ENCODE assay signal across 8 cellular contexts in genomic region chr7:48299580-48300169, GRCh38.
A peak's percentile ranks its signal among the peaks of the same experiment; 100 is the strongest.
DNase-seq lines count a peak whose midpoint lies in the region; ATAC-seq, FAIRE-seq and TF ChIP-seq lines count a peak whose summit lies in the region.

No MANE protein-coding gene starts in this region.

- H3K4me1 ChIP-seq in A549 (no peaks in the 10 kb centered on the region), SK-N-SH (ENCODE audit: control insufficient read depth in 1 of 2, insufficient read depth in 2 of 2, low read depth in 1 of 2, low read length in 1 of 2) (no peaks in the 10 kb centered on the region)

- POLR2A ChIA-PET in A549 (lab: Yijun Ruan, JAX) (no interaction called here), SK-N-SH (lab: Yijun Ruan, JAX) (no interaction called here)

- H3K27ac ChIP-seq in A549 (no peak overlapping the region), SK-N-SH (ENCODE audit: low read depth in 2 of 2, low read length in 1 of 2) (no peak overlapping the region)

- no peaks in the 10 kb centered on the region for H4K20me1 ChIP-seq in SK-N-SH (ENCODE audit: insufficient read depth)

- H3K9me3 ChIP-seq in A549 (no peaks in the 10 kb centered on the region), SK-N-SH (no peaks in the 10 kb centered on the region)

- 0% methylated on average over 4 of the region's 4 CpGs for WGBS in A549 (ENCODE audit: missing lambda C conversion rate)
- WGBS in SK-N-SH (ENCODE audit: low lambda C conversion rate), result 0% methylated on average over 4 of the region's 4 CpGs

- TF ChIP-seq RAD21 in A549 (conservative IDR thresholded peaks at IDR 0.05 in 1 of 2, IDR thresholded peaks at IDR 0.05 in 1 of 2) (peak; percentile 86 to 91), SK-N-SH (IDR thresholded peaks at IDR 0.05; ENCODE audit: low read length) (peak; percentile 89)

- H3K27me3 ChIP-seq in SK-N-SH (ENCODE audit: insufficient read depth), result peaks cover 24% of the 10 kb centered on the region; the same call in 1 of the 2 replicates

- H3K79me2 ChIP-seq in SK-N-SH (ENCODE audit: insufficient read depth), result no peaks in the 10 kb centered on the region

- TF ChIP-seq CTCF in A549 (IDR thresholded peaks at IDR 0.05) (peak; percentile 81), GM12874 (IDR thresholded peaks at IDR 0.05; ENCODE audit: insufficient read depth, low read depth, low read length) (peak; percentile 66; the same call in 1 of the 2 replicates), SK-N-SH (IDR thresholded peaks at IDR 0.05) (peak; percentile 92)

- no peak overlapping the region for H2AFZ ChIP-seq in SK-N-SH (ENCODE audit: low read depth)

- no peak for TF ChIP-seq POLR2A in A549 (IDR thresholded peaks at IDR 0.05; ENCODE audit: low read length)

- ATAC-seq in A549 (peak; percentile 96 to 99), HG02571 (IDR thresholded peaks at IDR 0.05; ENCODE audit: unreplicated experiment) (peak; percentile 74)

- TF ChIP-seq EP300 in A549 (IDR thresholded peaks at IDR 0.05) (no peak), SK-N-SH (IDR thresholded peaks at IDR 0.05; ENCODE audit: borderline replicate concordance in 1 of 2, low read depth in 1 of 2, low read length in 1 of 2) (no peak)

- CTCF ChIA-PET in A549 (lab: Yijun Ruan, JAX), result interaction anchor here (0.7 to 1.9 kb wide), 26 partner anchors 8 to 1853 kb away, joined by 3 to 9 read pairs (median 4); no protein-coding TSS in a partner anchor
- CTCF ChIA-PET in SK-N-SH (lab: Yijun Ruan, JAX), result interaction anchor here (0.6 to 3.7 kb wide), 33 partner anchors 8 to 1552 kb away, joined by 3 to 35 read pairs (median 4); no protein-coding TSS in a partner anchor

- FAIRE-seq in A549 (lab: Jason Lieb, UNC) (no peak), endometrium (lab: Jason Lieb, UNC) (peak; percentile 70)

- H3F3A ChIP-seq in SK-N-SH (replicated peaks; ENCODE audit: insufficient read depth), result no peaks in the 10 kb centered on the region

- DNase-seq in A549 (ENCODE audit: low read depth in 1 of 2, low spot score in 1 of 2) (peak; percentile 53 to 54), M059J (ENCODE audit: low read depth) (peak; percentile 75), SK-N-SH (peak; percentile 68), medulla oblongata (ENCODE audit: extremely low spot score) (peak; percentile 82), superior temporal gyrus (ENCODE audit: extremely low spot score) (peak; percentile 86)

- H3K9me2 ChIP-seq in SK-N-SH, result no peaks in the 10 kb centered on the region

- H3K4me3 ChIP-seq in A549 (no peak overlapping the region), SK-N-SH (ENCODE audit: low read depth in 2 of 2, low read length in 1 of 2) (no peak overlapping the region)

- H3K9ac ChIP-seq in SK-N-SH, result no peak overlapping the region

- no peaks in the 10 kb centered on the region for H3K36me3 ChIP-seq in SK-N-SH (replicated peaks in 1 of 2; ENCODE audit: control insufficient read depth in 1 of 2, insufficient read depth in 2 of 2, low read length in 1 of 2)

- H3K4me2 ChIP-seq in A549, result no peak overlapping the region
- no peak overlapping the region for H3K4me2 ChIP-seq in SK-N-SH

TF ChIP-seq in A549, 52 proteins besides CTCF, POLR2A, EP300 and RAD21:
- TF ChIP-seq SMC3 (IDR thresholded peaks at IDR 0.05) (peak; percentile 68), BCL3 (IDR thresholded peaks at IDR 0.05) (no peak)
TF ChIP-seq in A549: peak in this region for 1.

TF ChIP-seq in SK-N-SH, 30 proteins besides CTCF, POLR2A, EP300 and RAD21:
- TF ChIP-seq TCF12 (IDR thresholded peaks at IDR 0.05) (no peak), SMC3 (IDR thresholded peaks at IDR 0.05; ENCODE audit: low read depth, low read length) (peak; percentile 63)

Comparison
In these comparisons a context has a peak if more than half of its experiments do, and no peak if none do; other contexts are left out.
1. Of the 12 proteins assayed by ChIP-seq in both A549 and SK-N-SH: peak only in A549: none; only in SK-N-SH: none; in both: CTCF, RAD21 and SMC3; in neither: 9.